In the genomic region with DNA sequence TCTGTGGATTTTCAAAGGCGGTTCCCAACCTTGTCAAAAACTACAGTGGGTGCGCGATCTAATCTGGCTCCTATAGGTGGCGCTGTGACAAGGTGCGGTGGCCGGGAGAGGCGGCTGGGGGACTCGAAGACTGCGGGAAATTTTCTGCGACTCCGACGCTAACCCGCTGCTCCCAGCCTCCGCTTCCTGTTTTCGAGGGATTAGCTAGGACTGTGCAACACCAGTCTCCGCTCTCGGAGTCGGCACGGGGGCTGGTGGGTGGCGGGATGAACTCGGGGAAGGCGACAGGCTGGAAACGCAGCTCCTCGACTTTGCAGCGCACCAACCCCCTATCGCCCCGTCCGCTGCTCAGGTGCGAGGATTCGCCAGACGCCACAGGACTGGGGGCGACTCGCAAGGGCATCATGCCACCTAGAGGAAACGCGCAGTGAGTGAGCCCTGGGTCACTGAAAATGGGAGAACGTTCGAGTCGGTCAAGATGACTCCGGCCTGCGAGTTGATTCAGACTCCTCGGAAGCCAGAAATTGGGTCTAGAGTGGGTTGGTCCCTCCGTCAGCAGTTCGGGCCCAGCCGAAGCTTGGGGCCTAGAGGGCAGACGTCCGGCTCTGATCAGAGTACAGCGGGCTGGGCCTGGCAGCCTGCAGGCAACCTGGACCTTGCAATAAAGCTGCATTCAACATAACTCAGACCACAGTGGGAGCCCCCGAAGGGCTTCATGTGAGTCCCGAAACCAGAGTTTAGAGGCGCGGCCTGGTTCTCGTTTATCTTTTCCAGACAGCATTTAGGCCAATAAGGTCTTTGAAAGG, we compare ENCODE assay signal across 9 cellular contexts. TPM values are rescaled to one million over a fixed set of nuclear protein-coding genes. Genes with fewer than 3 reads are reported as not detected.
DNase-seq lines count a peak whose midpoint lies in the region; ATAC-seq, FAIRE-seq and TF ChIP-seq lines count a peak whose summit lies in the region.
"Had no signal": no experiment of that assay in that cellular context is flagged by ENCODE, and none has a peak within 500 bp of the region (broad histone marks: within the 10 kb centered on the region; RNA-seq: fewer than 3 reads in every experiment).

No MANE protein-coding gene starts in this region.

- H4K91ac ChIP-seq in H1 (replicated peaks; ENCODE audit: insufficient read length, low read length), result no peak overlapping the region

- peaks cover 0 to 26% (median 13%) of the 10 kb centered on the region in 4 experiments; a peak in 5 of 7 replicates for H3K4me1 ChIP-seq in H1 (replicated peaks in 1 of 4; ENCODE audit: control insufficient read depth in 3 of 4, insufficient read depth in 4 of 4, low read length in 3 of 4)

- H3K27me3 Mint-ChIP-seq in osteocyte (ENCODE audit: unreplicated experiment), result peaks cover 97% of the 10 kb centered on the region

- no peak for ATAC-seq in HG03045 (IDR thresholded peaks at IDR 0.05; ENCODE audit: unreplicated experiment)

- H3K27ac ChIP-seq in H1 (ENCODE audit: low read depth, low read length), result no peak overlapping the region

- H3K14ac ChIP-seq in H1 (ENCODE audit: insufficient read length), result no peak overlapping the region

- no peak overlapping the region for H3K23ac ChIP-seq in H1 (ENCODE audit: insufficient read length)

- no peak overlapping the region for H2BK12ac ChIP-seq in H1 (ENCODE audit: low read depth, low read length)

- H3K4me1 Mint-ChIP-seq in osteocyte (ENCODE audit: unreplicated experiment), result peaks cover 32% of the 10 kb centered on the region

- no peaks in the 10 kb centered on the region for H3K9me3 ChIP-seq in H1 (ENCODE audit: insufficient read depth in 2 of 2, low read depth in 1 of 2, low read length in 1 of 2)

- H3K4me3 ChIP-seq in H1 (ENCODE audit: extremely low read depth in 1 of 4, insufficient read depth in 2 of 4, low read depth in 3 of 4, low read length in 4 of 4), result peak overlapping the region; percentile 8 to 53 (median 20); a peak in 5 of 8 replicates

- peaks cover 95 to 100% (median 98%) of the 10 kb centered on the region in 4 experiments for H3K27me3 ChIP-seq in H1 (replicated peaks in 1 of 4; ENCODE audit: control insufficient read depth in 3 of 4, extremely low read depth in 1 of 4, insufficient read depth in 3 of 4, low read length in 3 of 4)

- no peak overlapping the region for H3K27ac Mint-ChIP-seq in osteocyte (ENCODE audit: unreplicated experiment)

- peaks cover 4% of the 10 kb centered on the region for H3K36me3 Mint-ChIP-seq in osteocyte (ENCODE audit: unreplicated experiment)

- H4K8ac ChIP-seq in H1 (ENCODE audit: extremely low read depth, insufficient read depth, low read length), result no peak overlapping the region; the same call in none of the 2 replicates

- H3K79me1 ChIP-seq in H1 (ENCODE audit: low read depth, low read length), result no peaks in the 10 kb centered on the region

- no peak overlapping the region for H4K5ac ChIP-seq in H1 (ENCODE audit: insufficient read length, low read depth, low read length)

- no peak overlapping the region for H2BK15ac ChIP-seq in H1 (ENCODE audit: low read length)

- TF ChIP-seq CTCF in H1 (IDR thresholded peaks at IDR 0.05; ENCODE audit: control extremely low read depth in 1 of 3, insufficient read depth in 1 of 3, low read depth in 1 of 3, low read length in 3 of 3) (peak in 2 of 3 experiments; percentile 62 to 80; a peak in 3 of 4 replicates), osteocyte (IDR thresholded peaks at IDR 0.05) (peak; percentile 60)

- H2BK120ac ChIP-seq in H1 (replicated peaks; ENCODE audit: low read depth, low read length), result no peak overlapping the region

- no peak overlapping the region for H3K18ac ChIP-seq in H1 (ENCODE audit: extremely low read depth, low read length)

- H3K9me3 Mint-ChIP-seq in osteocyte (ENCODE audit: unreplicated experiment), result peaks cover 3% of the 10 kb centered on the region

- TF ChIP-seq RAD21 in H1 (IDR thresholded peaks at IDR 0.05 in 1 of 2, conservative IDR thresholded peaks at IDR 0.05 in 1 of 2; ENCODE audit: low read depth in 2 of 2, low read length in 2 of 2), result peak; percentile 35 to 58

- no peak overlapping the region for H2AK5ac ChIP-seq in H1 (ENCODE audit: low read depth, low read length)

- no peaks in the 10 kb centered on the region; a peak in 1 of 8 replicates for H3K36me3 ChIP-seq in H1 (ENCODE audit: control insufficient read depth in 2 of 4, insufficient read depth in 4 of 4, low read length in 3 of 4)

- no peak overlapping the region for H3K56ac ChIP-seq in H1 (replicated peaks; ENCODE audit: insufficient read length, low read depth, low read length)

- no peak overlapping the region for H3K9ac ChIP-seq in H1 (replicated peaks in 1 of 4; ENCODE audit: extremely low read depth in 1 of 4, low read depth in 3 of 4, low read length in 3 of 4)

- DNase-seq in DMS 273 (lab: John Stamatoyannopoulos, UW; ENCODE audit: unreplicated experiment), result peak; percentile 72
- no peak for DNase-seq in DMS 273 treated with DMSO at 0.1 percent for 48 hours (lab: John Stamatoyannopoulos, UW)
- peak; percentile 65 for DNase-seq in NCI-H2196 (lab: John Stamatoyannopoulos, UW; ENCODE audit: unreplicated experiment)
- peak in 1 of 2 experiments; percentile 91 for DNase-seq in H1 (ENCODE audit: low read depth in 1 of 2, low spot score in 2 of 2)
- no peak for DNase-seq in osteocyte (ENCODE audit: extremely low spot score, unreplicated experiment)
- no peak for DNase-seq in D341Med (ENCODE audit: low spot score)
- no peak for DNase-seq in epidermal melanocyte (ENCODE audit: insufficient read length, low spot score)

- no peak for TF ChIP-seq POLR2A in H1 (IDR thresholded peaks at IDR 0.05; ENCODE audit: control extremely low read depth in 1 of 2, low read depth in 2 of 2, low read length in 2 of 2)

- H2BK20ac ChIP-seq in H1 (ENCODE audit: low read length), result no peak overlapping the region

- POLR2A ChIA-PET in H1 (lab: Charles Lee; ENCODE audit: partially characterized antibody), result no interaction called here

- FAIRE-seq in H1 (lab: Jason Lieb, UNC), result no peak
- FAIRE-seq: A204.1 had no signal

- no peaks in the 10 kb centered on the region for H3K79me2 ChIP-seq in H1 (ENCODE audit: control insufficient read depth in 1 of 2, insufficient read depth in 2 of 2, low read length in 2 of 2)

- no peak overlapping the region for H3K4ac ChIP-seq in H1 (replicated peaks; ENCODE audit: insufficient read length, low read depth, low read length)

- peak overlapping the region; percentile 35 to 74 for H3K4me2 ChIP-seq in H1 (ENCODE audit: insufficient read depth in 1 of 2, low read depth in 2 of 2, low read length in 2 of 2)

- CTCF ChIA-PET in H1 (lab: Charles Lee; ENCODE audit: partially characterized antibody), result interaction anchor here (0.7 to 9.9 kb wide), 47 partner anchors 8 to 587 kb away, joined by 3 to 132 read pairs (median 4); a partner anchor contains a TSS

- H3K4me3 Mint-ChIP-seq in osteocyte (ENCODE audit: unreplicated experiment), result peak overlapping the region; percentile 63

- no peak overlapping the region for H2BK5ac ChIP-seq in H1 (ENCODE audit: low read depth, low read length)

- peaks cover 35 to 56% of the 10 kb centered on the region in 2 experiments for H4K20me1 ChIP-seq in H1 (replicated peaks in 1 of 2; ENCODE audit: control insufficient read depth in 1 of 2, insufficient read depth in 2 of 2, low read length in 2 of 2)

- no peak overlapping the region for H2AFZ ChIP-seq in H1 (ENCODE audit: low read length)

- H3K23me2 ChIP-seq in H1 (ENCODE audit: low read depth, low read length), result no peaks in the 10 kb centered on the region; the same call in 1 of the 2 replicates

- no peak for TF ChIP-seq EP300 in H1 (IDR thresholded peaks at IDR 0.05; ENCODE audit: borderline replicate concordance in 1 of 2, low read depth in 2 of 2, low read length in 2 of 2)

- WGBS in H1 (ENCODE audit: extremely low coverage in 1 of 2, insufficient coverage in 1 of 2, insufficient read length in 1 of 2, insufficient replicate concordance in 2 of 2, low coverage in 1 of 2, low lambda C conversion rate in 2 of 2, missing lambda C conversion rate in 1 of 2), 2 experiments, result 5% methylated on average over 52 of the region's 52 CpGs; no CpG with 5 or more reads in 1 of the 2 experiments

TF ChIP-seq in H1, 55 proteins besides CTCF, POLR2A, EP300 and RAD21 (continues in another document):
- TF ChIP-seq SIX5 (IDR thresholded peaks at IDR 0.05; ENCODE audit: low read depth, low read length) (no peak), HDAC2 (IDR thresholded peaks at IDR 0.05; ENCODE audit: borderline replicate concordance in 1 of 2, low read depth in 2 of 2, low read length in 2 of 2) (peak in 1 of 2 experiments; percentile 47; a peak in 1 of 4 replicates), HDAC6 (IDR thresholded peaks at IDR 0.05; ENCODE audit: low read depth, low read length) (no peak), SP4 (IDR thresholded peaks at IDR 0.05; ENCODE audit: low read length) (no peak), FOSL1 (IDR thresholded peaks at IDR 0.05; ENCODE audit: insufficient read depth, low read depth, low read length) (no peak), EZH2 (IDR thresholded peaks at IDR 0.05; ENCODE audit: low read depth, low read length, severe bottlenecking) (peak; percentile 27), PHF8 (conservative IDR thresholded peaks at IDR 0.05; ENCODE audit: low read depth, low read length) (no peak), RBBP5 (IDR thresholded peaks at IDR 0.05; ENCODE audit: borderline replicate concordance, low read depth, low read length) (peak; percentile 42; the same call in 1 of the 2 replicates)
- TF ChIP-seq, protein P1, sequence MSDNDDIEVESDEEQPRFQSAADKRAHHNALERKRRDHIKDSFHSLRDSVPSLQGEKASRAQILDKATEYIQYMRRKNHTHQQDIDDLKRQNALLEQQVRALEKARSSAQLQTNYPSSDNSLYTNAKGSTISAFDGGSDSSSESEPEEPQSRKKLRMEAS (IDR thresholded peaks at IDR 0.05), result 0 out of 2 replicates have a peak, but pooled peaks have one; percentile 11
- TF ChIP-seq, protein P2, sequence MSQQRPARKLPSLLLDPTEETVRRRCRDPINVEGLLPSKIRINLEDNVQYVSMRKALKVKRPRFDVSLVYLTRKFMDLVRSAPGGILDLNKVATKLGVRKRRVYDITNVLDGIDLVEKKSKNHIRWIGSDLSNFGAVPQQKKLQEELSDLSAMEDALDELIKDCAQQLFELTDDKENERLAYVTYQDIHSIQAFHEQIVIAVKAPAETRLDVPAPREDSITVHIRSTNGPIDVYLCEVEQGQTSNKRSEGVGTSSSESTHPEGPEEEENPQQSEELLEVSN (IDR thresholded peaks at IDR 0.05), result peak; percentile 46; the same call in 1 of the 2 replicates

RNA-seq across cellular contexts. Expression of a gene that starts 5.5 kb away (rescaled TPM):
- not detected in 2 replicates for total RNA-seq in H1 (2021; fragmentation: NEBNext Ultra II Directional; extraction: Animal tissue kit (Norgen Biotek cat#: 25700))
- 0.05 TPM in 1 of 2 replicates, not detected in the other for polyA plus RNA-seq in H1 (2011; rRNA removed)
- not detected for polyA plus RNA-seq in H1 (2011; cell fraction: cytosol; rRNA removed)
- not detected for polyA plus RNA-seq in H1 (2011; cell fraction: nucleus; rRNA removed)
- 0.20 to 0.35 TPM (median 0.22 TPM) in 4 replicates for polyA plus RNA-seq in H1 (2012, experiment 1 of 2)
- 0.04 TPM for polyA plus RNA-seq in H1 (2012, experiment 2 of 2)
- 0.02 TPM for polyA plus RNA-seq in H1 (2013, experiment 1 of 2)
- polyA plus RNA-seq in H1 (2013, experiment 2 of 2), result not detected
- polyA minus RNA-seq in H1 (2011; rRNA and poly(A)+ RNA removed), result not detected in 2 replicates
- not detected for polyA minus RNA-seq in H1 (2011; cell fraction: cytosol; rRNA and poly(A)+ RNA removed)
- not detected for polyA minus RNA-seq in H1 (2011; cell fraction: nucleus; rRNA and poly(A)+ RNA removed)
- 3.9 and 4.6 TPM in 2 replicates for total RNA-seq in osteocyte

Comparison
In these comparisons a context has a peak if more than half of its experiments do, and no peak if none do; other contexts are left out.
1. DNase-seq: peak in DMS 273 (single experiment) and NCI-H2196 (single experiment); none in DMS 273 treated with DMSO at 0.1 percent for 48 hours (single experiment), osteocyte (single experiment), D341Med (single experiment) and epidermal melanocyte (single experiment).